Comparison of ENCODE assay signal across 8 cellular contexts in the genomic region with DNA sequence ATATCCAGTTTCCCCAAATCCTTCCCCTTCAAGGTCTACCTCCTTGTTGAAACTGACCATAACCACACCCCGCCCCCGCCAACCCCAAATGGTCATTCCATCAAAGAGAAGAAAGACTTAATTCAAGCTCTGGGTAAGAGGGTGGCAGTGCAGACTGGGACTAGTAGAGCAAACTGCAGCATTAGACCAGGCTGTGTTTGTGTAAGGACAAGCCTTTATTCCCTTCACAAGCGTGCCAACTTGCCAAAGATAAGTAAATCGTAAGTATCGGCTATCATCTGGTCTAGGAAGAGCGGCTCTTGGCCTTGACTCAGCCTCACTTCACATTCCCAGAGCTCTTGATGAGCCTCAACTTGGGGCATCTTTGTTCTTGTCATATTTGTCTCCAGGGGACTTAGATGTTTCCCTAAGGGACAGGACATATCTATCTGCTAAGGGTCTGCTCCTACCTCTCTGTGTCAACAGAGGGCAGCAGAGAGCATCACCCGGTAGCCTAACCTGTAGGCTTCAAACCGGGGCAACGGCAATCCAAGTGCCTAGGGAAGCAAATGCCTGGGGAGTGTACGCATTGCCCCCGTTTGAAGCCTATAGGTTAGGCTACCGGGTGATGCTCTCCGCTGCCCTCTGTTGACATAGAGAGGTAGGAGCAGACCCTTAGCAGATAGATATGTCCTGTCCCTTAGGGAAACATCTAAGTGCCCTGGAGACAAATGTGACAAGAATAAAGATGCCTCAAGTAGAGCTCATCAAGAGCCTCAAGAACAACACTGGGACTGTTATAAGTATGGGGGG. TPM values are rescaled to one million over a fixed set of nuclear protein-coding genes. Genes with fewer than 3 reads are reported as not detected.
DNase-seq lines count a peak whose midpoint lies in the region; ATAC-seq and TF ChIP-seq lines count a peak whose summit lies in the region.

No MANE protein-coding gene starts in this region.

- H3K27ac Mint-ChIP-seq in activated CD8-positive, alpha-beta T cell treated with anti-CD3 and anti-CD28 coated beads, Interleukin-2, amount 10 ng/mL, durations not matched to agents 7 days and 5 days: no peak overlapping the region
- H3K27ac Mint-ChIP-seq in nephron: no peak overlapping the region

- peak; percentile 73 for TF ChIP-seq CTCF in epithelial cell of proximal tubule (conservative IDR thresholded peaks at IDR 0.05; ENCODE audit: low read depth, low read length)
- peak; percentile 36 to 55 (median 50) for TF ChIP-seq CTCF in nephron (IDR thresholded peaks at IDR 0.05; ENCODE audit: unreplicated experiment in 3 of 3)

- H3K27me3 Mint-ChIP-seq in activated CD8-positive, alpha-beta T cell treated with anti-CD3 and anti-CD28 coated beads, Interleukin-2, amount 10 ng/mL, durations not matched to agents 7 days and 5 days (ENCODE audit: low read depth): peaks cover 23% of the 10 kb centered on the region
- H3K27me3 Mint-ChIP-seq in nephron (ENCODE audit: low read depth): no peaks in the 10 kb centered on the region

- CTCF ChIA-PET in activated CD8-positive, alpha-beta T cell treated with anti-CD3 and anti-CD28 coated beads, Interleukin-2, amount 10 ng/mL, durations not matched to agents 7 days and 5 days (lab: Charles Lee): interaction anchor here (0.9 to 2.1 kb wide), 8 partner anchors 9 to 232 kb away, joined by 3 to 10 read pairs (median 4); partner anchors contain the start of genes MAP3K13 and SENP2

- H3K36me3 Mint-ChIP-seq in activated CD8-positive, alpha-beta T cell treated with anti-CD3 and anti-CD28 coated beads, Interleukin-2, amount 10 ng/mL, durations not matched to agents 7 days and 5 days (ENCODE audit: low read depth): no peaks in the 10 kb centered on the region
- H3K36me3 Mint-ChIP-seq in nephron (ENCODE audit: low read depth): no peaks in the 10 kb centered on the region

- DNase-seq in DMS153 treated with DMSO at 0.1 percent for 48 hours (lab: John Stamatoyannopoulos, UW; ENCODE audit: unreplicated experiment): peak; percentile 87
- peak; percentile 96 for DNase-seq in HT-29 (ENCODE audit: low spot score)
- peak; percentile 98 for DNase-seq in NCI-H82 treated with DMSO at 0.1 percent for 48 hours (lab: John Stamatoyannopoulos, UW; ENCODE audit: unreplicated experiment)
- DNase-seq in activated CD8-positive, alpha-beta T cell treated with anti-CD3 and anti-CD28 coated beads, Interleukin-2, amount 10 ng/mL, durations not matched to agents 7 days and 5 days: peak; percentile 87
- no peak for DNase-seq in epithelial cell of proximal tubule (ENCODE audit: low read depth)
- DNase-seq in substantia nigra (lab: John Stamatoyannopoulos, UW): peak in 42 of 49 donors; percentile 2 to 73 (median 38)

- ATAC-seq in GM21515 (IDR thresholded peaks at IDR 0.05; ENCODE audit: unreplicated experiment): peak; percentile 99
- peak; percentile 100 for ATAC-seq in activated CD8-positive, alpha-beta T cell treated with anti-CD3 and anti-CD28 coated beads, Interleukin-2, amount 10 ng/mL, durations not matched to agents 7 days and 5 days

- POLR2A ChIA-PET in activated CD8-positive, alpha-beta T cell treated with anti-CD3 and anti-CD28 coated beads, Interleukin-2, amount 10 ng/mL, durations not matched to agents 7 days and 5 days (lab: Charles Lee): no interaction called here

- H3K27ac ChIP-seq in substantia nigra (ENCODE audit: low read depth, low read length, poor library complexity, severe bottlenecking): no peak overlapping the region

- no peaks in the 10 kb centered on the region for H3K9me3 Mint-ChIP-seq in activated CD8-positive, alpha-beta T cell treated with anti-CD3 and anti-CD28 coated beads, Interleukin-2, amount 10 ng/mL, durations not matched to agents 7 days and 5 days (ENCODE audit: insufficient read depth)
- H3K9me3 Mint-ChIP-seq in nephron: no peaks in the 10 kb centered on the region

- H3K4me1 Mint-ChIP-seq in activated CD8-positive, alpha-beta T cell treated with anti-CD3 and anti-CD28 coated beads, Interleukin-2, amount 10 ng/mL, durations not matched to agents 7 days and 5 days (ENCODE audit: low read depth): no peaks in the 10 kb centered on the region
- no peaks in the 10 kb centered on the region for H3K4me1 Mint-ChIP-seq in nephron

- H3K4me3 ChIP-seq in epithelial cell of proximal tubule (ENCODE audit: low read depth, low read length): no peak overlapping the region

- no peak overlapping the region for H3K4me3 Mint-ChIP-seq in activated CD8-positive, alpha-beta T cell treated with anti-CD3 and anti-CD28 coated beads, Interleukin-2, amount 10 ng/mL, durations not matched to agents 7 days and 5 days
- H3K4me3 Mint-ChIP-seq in nephron: no peak overlapping the region

RNA-seq across cellular contexts. Expression of gene MAP3K13, which starts 8.9 kb away (rescaled TPM):
- total RNA-seq in HT-29 (2014; rRNA removed; shearing (Covaris generic)): 6.6 and 9.6 TPM in 2 replicates
- total RNA-seq in activated CD8-positive, alpha-beta T cell treated with anti-CD3 and anti-CD28 coated beads, Interleukin-2, amount 10 ng/mL, durations not matched to agents 7 days and 5 days: 10 to 100 TPM; 10.6 to 12.4 TPM
- 14.5 and 20.0 TPM in 2 replicates for total RNA-seq in epithelial cell of proximal tubule
